ENCODE assay signal across 21 cellular contexts in the genomic region with DNA sequence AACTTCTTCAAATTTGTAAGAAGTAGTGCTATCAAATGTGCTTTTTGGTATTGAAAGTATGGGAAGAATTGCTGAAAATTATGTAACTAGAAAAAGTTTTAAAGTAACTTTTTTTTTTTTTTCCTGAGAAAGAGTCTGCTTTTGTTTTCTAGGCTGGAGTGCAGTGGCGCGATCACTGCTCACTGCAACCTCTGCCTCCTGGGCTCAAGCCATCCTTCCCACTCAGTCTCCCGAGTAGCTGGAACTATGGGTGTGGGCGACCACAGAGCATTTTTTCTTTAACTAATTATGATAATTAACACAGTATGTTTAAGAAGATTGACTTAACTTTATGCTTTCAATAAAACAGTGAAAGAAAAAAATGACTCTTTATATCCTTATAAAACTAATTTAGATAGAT. TPM values are rescaled to one million over a fixed set of nuclear protein-coding genes. Genes with fewer than 3 reads are reported as not detected.
DNase-seq lines count a peak whose midpoint lies in the region; ATAC-seq and TF ChIP-seq lines count a peak whose summit lies in the region.
"Had no signal": no experiment of that assay in that cellular context is flagged by ENCODE, and none has a peak within 500 bp of the region (broad histone marks: within the 10 kb centered on the region; RNA-seq: fewer than 3 reads in every experiment).

No MANE protein-coding gene starts in this region.

- H3K27me3 Mint-ChIP-seq in type B pancreatic cell, result peaks cover 3% of the 10 kb centered on the region
- H3K27me3 Mint-ChIP-seq: CD4-positive, CD25-positive, alpha-beta regulatory T cell had no signal

- DNase-seq in Right ventricle myocardium superior, result no peak
- DNase-seq in right atrium auricular region (ENCODE audit: low spot score), result no peak
- DNase-seq in left ventricle myocardium inferior, result no peak
- DNase-seq in osteoblast (ENCODE audit: insufficient read length, low spot score, missing footprints), result no peak
- DNase-seq in type B pancreatic cell (ENCODE audit: extremely low spot score, unreplicated experiment), result no peak
- DNase-seq in stimulated activated CD4-positive, alpha-beta T cell treated with anti-CD3 and anti-CD28 coated beads, Interleukin-2, amount 100 ng/mL, for 48 hours, result no peak
- DNase-seq in NCI-H1436 treated with DMSO at 0.1 percent for 48 hours (lab: John Stamatoyannopoulos, UW), result no peak
- DNase-seq in H7, result no peak
- DNase-seq: CD4-positive, CD25-positive, alpha-beta regulatory T cell; NCI-H1092; NCI-H1417 treated with DMSO at 0.1 percent for 48 hours; NCI-H187; NCI-H2081 treated with DMSO at 0.1 percent for 48 hours; NCI-H2171; NCI-H510A; NCI-H69; OCI-M1 had no signal

- no peaks in the 10 kb centered on the region for H4K20me1 ChIP-seq in osteoblast (ENCODE audit: insufficient read depth, low read length)
- H4K20me1 ChIP-seq: BLaER1 had no signal

- H3K4me1 Mint-ChIP-seq in type B pancreatic cell (ENCODE audit: unreplicated experiment), result peaks cover 13% of the 10 kb centered on the region
- H3K4me1 Mint-ChIP-seq: CD4-positive, CD25-positive, alpha-beta regulatory T cell had no signal

- H3K9me3 ChIP-seq in right atrium auricular region (no peaks in the 10 kb centered on the region), left ventricle myocardium inferior (replicated peaks) (peaks cover 6% of the 10 kb centered on the region), osteoblast (ENCODE audit: low read depth, low read length) (no peaks in the 10 kb centered on the region)
- H3K9me3 ChIP-seq: BLaER1 had no signal

- H2AFZ ChIP-seq in osteoblast (ENCODE audit: low read length), result no peak overlapping the region

- no peak overlapping the region for H3K4me3 ChIP-seq in right atrium auricular region
- peak overlapping the region; percentile 2 for H3K4me3 ChIP-seq in left ventricle myocardium inferior
- H3K4me3 ChIP-seq in osteoblast (ENCODE audit: insufficient read depth, low read length), result no peak overlapping the region
- no peak overlapping the region for H3K4me3 ChIP-seq in H7 (ENCODE audit: insufficient read depth, low read depth, low read length)
- H3K4me3 ChIP-seq: BLaER1 had no signal

- H3K36me3 ChIP-seq in right atrium auricular region, result no peaks in the 10 kb centered on the region
- H3K36me3 ChIP-seq in left ventricle myocardium inferior, result no peaks in the 10 kb centered on the region
- no peaks in the 10 kb centered on the region for H3K36me3 ChIP-seq in osteoblast (ENCODE audit: insufficient read depth, low read length)
- H3K36me3 ChIP-seq in H7 (replicated peaks; ENCODE audit: control insufficient read depth, insufficient read depth, low read length), result no peaks in the 10 kb centered on the region
- H3K36me3 ChIP-seq: BLaER1 had no signal

- H3K27ac Mint-ChIP-seq in type B pancreatic cell, result no peak overlapping the region
- H3K27ac Mint-ChIP-seq: CD4-positive, CD25-positive, alpha-beta regulatory T cell had no signal

- H3K4me1 ChIP-seq in right atrium auricular region (no peaks in the 10 kb centered on the region), left ventricle myocardium inferior (peaks cover 7% of the 10 kb centered on the region), osteoblast (ENCODE audit: insufficient read depth, low read length) (no peaks in the 10 kb centered on the region)
- H3K4me1 ChIP-seq: BLaER1 had no signal

- H3K4me2 ChIP-seq in osteoblast (ENCODE audit: insufficient read depth, low read length), result peak overlapping the region; percentile 14
- H3K4me2 ChIP-seq: BLaER1 had no signal

- intact Hi-C loops in Right ventricle myocardium superior (cut with DNase I), result no loop called here
- intact Hi-C loops in left ventricle myocardium inferior (cut with micrococcal nuclease), result no loop called here

- H3K9me3 Mint-ChIP-seq in type B pancreatic cell, result peaks cover 5% of the 10 kb centered on the region

- peaks cover 4% of the 10 kb centered on the region for H3K36me3 Mint-ChIP-seq in type B pancreatic cell
- H3K36me3 Mint-ChIP-seq: CD4-positive, CD25-positive, alpha-beta regulatory T cell had no signal

- H3K4me3 Mint-ChIP-seq in type B pancreatic cell, result no peak overlapping the region
- H3K4me3 Mint-ChIP-seq: CD4-positive, CD25-positive, alpha-beta regulatory T cell had no signal

- ATAC-seq in Right ventricle myocardium superior (ENCODE audit: poor library complexity), result peak; percentile 66

- no peaks in the 10 kb centered on the region for H3K79me2 ChIP-seq in osteoblast (ENCODE audit: insufficient read depth, low read length)

- no peaks in the 10 kb centered on the region for H3K27me3 ChIP-seq in right atrium auricular region
- no peaks in the 10 kb centered on the region for H3K27me3 ChIP-seq in left ventricle myocardium inferior (ENCODE audit: low read depth)
- no peaks in the 10 kb centered on the region for H3K27me3 ChIP-seq in osteoblast (ENCODE audit: insufficient read depth, low read length)
- no peaks in the 10 kb centered on the region for H3K27me3 ChIP-seq in H7 (ENCODE audit: control insufficient read depth, insufficient read depth, low read length)
- H3K27me3 ChIP-seq: BLaER1 had no signal

- TF ChIP-seq CTCF in right atrium auricular region (IDR thresholded peaks at IDR 0.05), result no peak
- TF ChIP-seq CTCF in left ventricle myocardium inferior (IDR thresholded peaks at IDR 0.05; ENCODE audit: borderline replicate concordance), result no peak
- no peak for TF ChIP-seq CTCF in osteoblast (IDR thresholded peaks at IDR 0.05; ENCODE audit: extremely low read depth, low read depth, low read length)
- no peak for TF ChIP-seq CTCF in type B pancreatic cell (conservative IDR thresholded peaks at IDR 0.05)

- H3K27ac ChIP-seq in right atrium auricular region (peak overlapping the region in 1 of 2 donors; percentile 60), left ventricle myocardium inferior (replicated peaks) (peak overlapping the region; percentile 19), osteoblast (ENCODE audit: low read depth, low read length) (no peak overlapping the region)
- H3K27ac ChIP-seq: BLaER1, HL-60 had no signal

RNA-seq across cellular contexts. Expression of a gene that starts 38.4 kb away (rescaled TPM):
- total RNA-seq in Right ventricle myocardium superior (2.4 TPM), right atrium auricular region (1 to 10 TPM; 1.6 to 6.3 TPM), left ventricle myocardium inferior (0.93 TPM), osteoblast (0.36 and 0.59 TPM in 2 replicates), type B pancreatic cell (ENCODE audit: low replicate concordance) (5.6 and 12.4 TPM in 2 replicates)
- total RNA-seq in H7 (2014; rRNA removed; shearing (Covaris generic)), result 0.10 TPM in 1 of 2 replicates, not detected in the other
- total RNA-seq: CD4-positive, CD25-positive, alpha-beta regulatory T cell; G401; SK-MEL-5 had no signal
